Comparison of ENCODE assay signal across 16 cellular contexts in genomic region chr22:48578138-48579034, GRCh38.
DNase-seq lines count a peak whose midpoint lies in the region; ATAC-seq and TF ChIP-seq lines count a peak whose summit lies in the region.
"Had no signal": no experiment of that assay in that cellular context is flagged by ENCODE, and none has a peak within 500 bp of the region (broad histone marks: within the 10 kb centered on the region; RNA-seq: fewer than 3 reads in every experiment).

No MANE protein-coding gene starts in this region.

- TF ChIP-seq POLR2A in tibial nerve (IDR thresholded peaks at IDR 0.05) (peak in 1 of 2 donors; percentile 25), esophagus squamous epithelium (IDR thresholded peaks at IDR 0.05) (no peak)

- H3K27me3 ChIP-seq in endodermal cell (ENCODE audit: control insufficient read depth, insufficient read depth, low read length, poor library complexity, severe bottlenecking) (no peaks in the 10 kb centered on the region), tibial nerve (peaks cover 0 to 6% of the 10 kb centered on the region in 2 donors), esophagus squamous epithelium (peaks cover 0 to 80% (median 9%) of the 10 kb centered on the region in 4 donors)

- H3K9me3 ChIP-seq in endodermal cell (ENCODE audit: control insufficient read depth, low read length) (no peaks in the 10 kb centered on the region), tibial nerve (no peaks in the 10 kb centered on the region), esophagus squamous epithelium (no peaks in the 10 kb centered on the region)
- H3K9me3 ChIP-seq: A549 had no signal

- H3K4me1 Mint-ChIP-seq in natural killer cell: no peaks in the 10 kb centered on the region
- peaks cover 0 to 2% of the 10 kb centered on the region in 2 donors for H3K4me1 Mint-ChIP-seq in natural killer cell treated with Interleukin-12 subunit alpha and Interleukin-12 subunit beta and Interleukin-15 and Interleukin-18, amount 100 ng/mL, for 72 hours (ENCODE audit: low read depth in 2 of 2)
- peaks cover 10% of the 10 kb centered on the region for H3K4me1 Mint-ChIP-seq in endodermal cell
- peaks cover 19% of the 10 kb centered on the region for H3K4me1 Mint-ChIP-seq in nephron progenitor cell
- no peaks in the 10 kb centered on the region for H3K4me1 Mint-ChIP-seq in activated naive CD8-positive, alpha-beta T cell treated with anti-CD3 and anti-CD28 coated beads for 36 hours
- H3K4me1 Mint-ChIP-seq: CD4-positive, CD25-positive, alpha-beta regulatory T cell had no signal

- H3K27me3 Mint-ChIP-seq in natural killer cell (ENCODE audit: low read depth in 2 of 2) (peaks cover 23 to 28% of the 10 kb centered on the region in 2 donors), endodermal cell (ENCODE audit: insufficient read depth) (peaks cover 10% of the 10 kb centered on the region), nephron progenitor cell (ENCODE audit: low read depth, poor library complexity) (peaks cover 21% of the 10 kb centered on the region)
- H3K27me3 Mint-ChIP-seq in natural killer cell treated with Interleukin-12 subunit alpha and Interleukin-12 subunit beta and Interleukin-15 and Interleukin-18, amount 100 ng/mL, for 72 hours: peaks cover 19% of the 10 kb centered on the region in 2 donors
- H3K27me3 Mint-ChIP-seq in activated naive CD8-positive, alpha-beta T cell treated with anti-CD3 and anti-CD28 coated beads for 36 hours: peaks cover 28% of the 10 kb centered on the region

- H3K9ac ChIP-seq in endodermal cell (ENCODE audit: extremely low read depth, low read length, poor library complexity, severe bottlenecking): no peak overlapping the region

- no peak for TF ChIP-seq CTCF in natural killer cell (IDR thresholded peaks at IDR 0.05)
- no peak for TF ChIP-seq CTCF in endodermal cell (conservative IDR thresholded peaks at IDR 0.05)
- TF ChIP-seq CTCF in nephron progenitor cell (IDR thresholded peaks at IDR 0.05): no peak
- peak in 1 of 5 experiments; percentile 11 for TF ChIP-seq CTCF in tibial nerve (IDR thresholded peaks at IDR 0.05)
- no peak for TF ChIP-seq CTCF in esophagus squamous epithelium (IDR thresholded peaks at IDR 0.05)

- no peaks in the 10 kb centered on the region for H3K4me1 ChIP-seq in endodermal cell (ENCODE audit: control insufficient read depth, insufficient read depth, low read length)
- H3K4me1 ChIP-seq in tibial nerve: peaks cover 0 to 56% (median 2%) of the 10 kb centered on the region in 4 donors
- H3K4me1 ChIP-seq in esophagus squamous epithelium: peaks cover 0 to 22% (median 15%) of the 10 kb centered on the region in 3 donors

- H3K36me3 Mint-ChIP-seq in natural killer cell (no peaks in the 10 kb centered on the region), endodermal cell (ENCODE audit: low read depth) (no peaks in the 10 kb centered on the region), nephron progenitor cell (ENCODE audit: low read depth) (no peaks in the 10 kb centered on the region)
- no peaks in the 10 kb centered on the region for H3K36me3 Mint-ChIP-seq in natural killer cell treated with Interleukin-12 subunit alpha and Interleukin-12 subunit beta and Interleukin-15 and Interleukin-18, amount 100 ng/mL, for 72 hours
- H3K36me3 Mint-ChIP-seq in activated naive CD8-positive, alpha-beta T cell treated with anti-CD3 and anti-CD28 coated beads for 36 hours: no peaks in the 10 kb centered on the region
- H3K36me3 Mint-ChIP-seq: CD4-positive, CD25-positive, alpha-beta regulatory T cell had no signal

- H3K9me3 Mint-ChIP-seq in natural killer cell (no peaks in the 10 kb centered on the region), endodermal cell (no peaks in the 10 kb centered on the region), nephron progenitor cell (no peaks in the 10 kb centered on the region)
- no peaks in the 10 kb centered on the region for H3K9me3 Mint-ChIP-seq in natural killer cell treated with Interleukin-12 subunit alpha and Interleukin-12 subunit beta and Interleukin-15 and Interleukin-18, amount 100 ng/mL, for 72 hours
- H3K9me3 Mint-ChIP-seq in activated naive CD8-positive, alpha-beta T cell treated with anti-CD3 and anti-CD28 coated beads for 36 hours: no peaks in the 10 kb centered on the region

- H3K27ac ChIP-seq in endodermal cell (ENCODE audit: low read depth, low read length) (peak overlapping the region; percentile 66), tibial nerve (peak overlapping the region; percentile 6 to 92 (median 68)), esophagus squamous epithelium (no peak overlapping the region)
- H3K27ac ChIP-seq: A549 had no signal

- TF ChIP-seq EP300 in tibial nerve (IDR thresholded peaks at IDR 0.05): peak in 1 of 2 donors; percentile 36

- no peak overlapping the region for H3K4me3 ChIP-seq in endodermal cell (ENCODE audit: low read length)
- peak overlapping the region in 3 of 4 donors; percentile 20 to 67 (median 34) for H3K4me3 ChIP-seq in tibial nerve
- no peak overlapping the region for H3K4me3 ChIP-seq in esophagus squamous epithelium
- H3K4me3 ChIP-seq: A549 had no signal

- H3K36me3 ChIP-seq in endodermal cell (ENCODE audit: control insufficient read depth, insufficient read depth, low read length) (peaks cover 9% of the 10 kb centered on the region), tibial nerve (no peaks in the 10 kb centered on the region), esophagus squamous epithelium (no peaks in the 10 kb centered on the region)

- H3K27ac Mint-ChIP-seq in natural killer cell (no peak overlapping the region), endodermal cell (no peak overlapping the region), nephron progenitor cell (no peak overlapping the region)
- no peak overlapping the region for H3K27ac Mint-ChIP-seq in natural killer cell treated with Interleukin-12 subunit alpha and Interleukin-12 subunit beta and Interleukin-15 and Interleukin-18, amount 100 ng/mL, for 72 hours
- no peak overlapping the region for H3K27ac Mint-ChIP-seq in activated naive CD8-positive, alpha-beta T cell treated with anti-CD3 and anti-CD28 coated beads for 36 hours
- H3K27ac Mint-ChIP-seq: CD4-positive, CD25-positive, alpha-beta regulatory T cell had no signal

- 92 to 93% methylated on average over 9 to 24 of the region's 24 CpGs for WGBS in endodermal cell (ENCODE audit: insufficient coverage in 1 of 2, insufficient read length in 1 of 2), 2 experiments
- WGBS in tibial nerve, 2 donors: 66 to 71% methylated on average over 24 of the region's 24 CpGs
- WGBS in esophagus squamous epithelium, 2 donors: 86 to 92% methylated on average over 6 to 17 of the region's 24 CpGs

- ATAC-seq in natural killer cell: no peak
- ATAC-seq in natural killer cell treated with Interleukin-12 subunit alpha and Interleukin-12 subunit beta and Interleukin-15 and Interleukin-18, amount 100 ng/mL, for 72 hours: no peak
- ATAC-seq: A549 had no signal

- DNase-seq in natural killer cell: no peak
- no peak for DNase-seq in natural killer cell treated with Interleukin-12 subunit alpha and Interleukin-12 subunit beta and Interleukin-15 and Interleukin-18, amount 100 ng/mL, for 72 hours (ENCODE audit: low spot score)
- DNase-seq in endodermal cell: no peak
- DNase-seq in nephron progenitor cell: no peak
- DNase-seq in tibial nerve (ENCODE audit: low spot score in 2 of 2): no peak
- DNase-seq in stimulated activated CD4-positive, alpha-beta T cell treated with anti-CD3 and anti-CD28 coated beads, Interleukin-12 subunit alpha, Interleukin-12 subunit beta, amount 100 ng/mL, for 4 hours: no peak
- no peak for DNase-seq in activated naive CD8-positive, alpha-beta T cell treated with anti-CD3 and anti-CD28 coated beads for 36 hours
- DNase-seq in esophagus squamous epithelium (lab: John Stamatoyannopoulos, UW): no peak
- DNase-seq: activated gamma-delta T cell treated with Interleukin-2 at 50 U/mL for 16 hours; CD4-positive, CD25-positive, alpha-beta regulatory T cell; GF-D8; HCEC 1CT; NCI-H510A treated with DMSO at 0.1 percent for 48 hours; stimulated activated CD4-positive, alpha-beta T cell treated with anti-CD3 and anti-CD28 coated beads, Interleukin-4, amount 100 ng/mL, for 1 hour; T-helper 1 cell had no signal

- H3K4me3 Mint-ChIP-seq in natural killer cell: peak overlapping the region; percentile 65
- H3K4me3 Mint-ChIP-seq in natural killer cell treated with Interleukin-12 subunit alpha and Interleukin-12 subunit beta and Interleukin-15 and Interleukin-18, amount 100 ng/mL, for 72 hours: no peak overlapping the region
- peak overlapping the region; percentile 41 for H3K4me3 Mint-ChIP-seq in endodermal cell
- H3K4me3 Mint-ChIP-seq in nephron progenitor cell: peak overlapping the region; percentile 62
- H3K4me3 Mint-ChIP-seq in activated naive CD8-positive, alpha-beta T cell treated with anti-CD3 and anti-CD28 coated beads for 36 hours: no peak overlapping the region

- intact Hi-C loops in natural killer cell (cut with micrococcal nuclease): no loop called here
- intact Hi-C loops in esophagus squamous epithelium (cut with DNase I): no loop called here

Comparison
In these comparisons a context has a peak if more than half of its experiments do, and no peak if none do; other contexts are left out.
1. H3K4me3 Mint-ChIP-seq: peak in natural killer cell (single experiment), endodermal cell (single experiment) and nephron progenitor cell (single experiment); none in natural killer cell treated with Interleukin-12 subunit alpha and Interleukin-12 subunit beta and Interleukin-15 and Interleukin-18, amount 100 ng/mL, for 72 hours (single experiment) and activated naive CD8-positive, alpha-beta T cell treated with anti-CD3 and anti-CD28 coated beads for 36 hours (single experiment).
2. H3K27ac ChIP-seq: peak in endodermal cell (single experiment) and tibial nerve (4 of 4); none in esophagus squamous epithelium (0 of 4).
3. H3K4me3 ChIP-seq: peak in tibial nerve (3 of 4); none in endodermal cell (single experiment) and esophagus squamous epithelium (0 of 4).